ENCODE assay signal across 33 cellular contexts in genomic region chr3:148147896-148148295, GRCh38.
A peak's percentile ranks its signal among the peaks of the same experiment; 100 is the strongest.
DNase-seq lines count a peak whose midpoint lies in the region; ATAC-seq and TF ChIP-seq lines count a peak whose summit lies in the region.
"Had no signal": no experiment of that assay in that cellular context is flagged by ENCODE, and none has a peak within 500 bp of the region (broad histone marks: within the 10 kb centered on the region; RNA-seq: fewer than 3 reads in every experiment).

No MANE protein-coding gene starts in this region.

- peaks cover 14% of the 10 kb centered on the region for H3K4me1 ChIP-seq in osteoblast (ENCODE audit: insufficient read depth, low read length)
- H3K4me1 ChIP-seq in upper lobe of left lung = no peaks in the 10 kb centered on the region
- H3K4me1 ChIP-seq in esophagus squamous epithelium = no peaks in the 10 kb centered on the region
- H3K4me1 ChIP-seq: A549, lower lobe of right lung, parathyroid adenoma, right atrium auricular region had no signal

- CTCF ChIA-PET in Calu3 (lab: Charles Lee) = no interaction called here

- H3K9me3 ChIP-seq in osteoblast (ENCODE audit: low read depth, low read length) = no peaks in the 10 kb centered on the region
- no peaks in the 10 kb centered on the region for H3K9me3 ChIP-seq in upper lobe of left lung
- H3K9me3 ChIP-seq in esophagus squamous epithelium = no peaks in the 10 kb centered on the region
- H3K9me3 ChIP-seq: A549, lower lobe of right lung, right atrium auricular region, thoracic aorta had no signal

- peak overlapping the region; percentile 21 for H3K4me2 ChIP-seq in osteoblast (ENCODE audit: insufficient read depth, low read length)
- H3K4me2 ChIP-seq: A549 had no signal

- H3K79me2 ChIP-seq in osteoblast (ENCODE audit: insufficient read depth, low read length) = no peaks in the 10 kb centered on the region
- H3K79me2 ChIP-seq: parathyroid adenoma had no signal

- H3K27me3 Mint-ChIP-seq in Calu3 (ENCODE audit: unreplicated experiment) = no peaks in the 10 kb centered on the region
- H3K27me3 Mint-ChIP-seq: activated CD4-positive, alpha-beta memory T cell treated with anti-CD3 and anti-CD28 coated beads, Interleukin-2, amount 10 ng/mL, durations not matched to agents 7 days and 5 days; B cell had no signal

- peak overlapping the region; percentile 0 for H3K4me3 Mint-ChIP-seq in Calu3 (ENCODE audit: low read depth, unreplicated experiment)
- H3K4me3 Mint-ChIP-seq: activated CD4-positive, alpha-beta memory T cell treated with anti-CD3 and anti-CD28 coated beads, Interleukin-2, amount 10 ng/mL, durations not matched to agents 7 days and 5 days; activated T-helper 1 cell treated with anti-CD3 and anti-CD28 coated beads, Interleukin-12 subunit alpha, Interleukin-12 subunit beta, Interleukin-2, Interleukin-4 antibody, amounts not matched to agents 30 ng/mL and 10 ng/mL and 1 ng/mL, durations not matched to agents 14 hours and 24 hours and 36 hours; B cell; nephron progenitor cell had no signal

- BruUV-seq in Calu3 (replicated peaks; lab: Mats Ljungman, UMichigan) = no TSS peak

- H4K20me1 ChIP-seq in osteoblast (ENCODE audit: insufficient read depth, low read length) = no peaks in the 10 kb centered on the region

- H3K27ac Mint-ChIP-seq in Calu3 (ENCODE audit: unreplicated experiment) = no peak overlapping the region
- H3K27ac Mint-ChIP-seq: activated CD4-positive, alpha-beta memory T cell treated with anti-CD3 and anti-CD28 coated beads, Interleukin-2, amount 10 ng/mL, durations not matched to agents 7 days and 5 days; activated T-helper 1 cell treated with anti-CD3 and anti-CD28 coated beads, Interleukin-12 subunit alpha, Interleukin-12 subunit beta, Interleukin-2, Interleukin-4 antibody, amounts not matched to agents 30 ng/mL and 10 ng/mL and 1 ng/mL, durations not matched to agents 14 hours and 24 hours and 36 hours; B cell had no signal

- H3K27me3 ChIP-seq in osteoblast (ENCODE audit: insufficient read depth, low read length) = no peaks in the 10 kb centered on the region
- no peaks in the 10 kb centered on the region for H3K27me3 ChIP-seq in upper lobe of left lung
- H3K27me3 ChIP-seq in esophagus squamous epithelium = no peaks in the 10 kb centered on the region
- H3K27me3 ChIP-seq: right atrium auricular region had no signal

- TF ChIP-seq CTCF in Calu3 (IDR thresholded peaks at IDR 0.05; ENCODE audit: unreplicated experiment) (no peak), fibroblast of pulmonary artery (IDR thresholded peaks at IDR 0.05; ENCODE audit: low read length, missing control alignments) (no peak), osteoblast (IDR thresholded peaks at IDR 0.05; ENCODE audit: extremely low read depth, low read depth, low read length) (no peak), upper lobe of left lung (IDR thresholded peaks at IDR 0.05) (no peak), esophagus squamous epithelium (IDR thresholded peaks at IDR 0.05) (no peak)

- H3K4me3 ChIP-seq in fibroblast of pulmonary artery (replicated peaks; ENCODE audit: low read depth, low read length) (no peak overlapping the region), osteoblast (ENCODE audit: insufficient read depth, low read length) (no peak overlapping the region), upper lobe of left lung (no peak overlapping the region), esophagus squamous epithelium (no peak overlapping the region)
- H3K4me3 ChIP-seq: A549, GM12878, lower lobe of right lung, right atrium auricular region, thoracic aorta had no signal

- H3K4me1 Mint-ChIP-seq in Calu3 (ENCODE audit: low read depth, unreplicated experiment) = peaks cover 22% of the 10 kb centered on the region
- H3K4me1 Mint-ChIP-seq: activated CD4-positive, alpha-beta memory T cell treated with anti-CD3 and anti-CD28 coated beads, Interleukin-2, amount 10 ng/mL, durations not matched to agents 7 days and 5 days; B cell; nephron progenitor cell had no signal

- H3K27ac ChIP-seq in osteoblast (ENCODE audit: low read depth, low read length) (no peak overlapping the region), upper lobe of left lung (no peak overlapping the region), esophagus squamous epithelium (no peak overlapping the region)
- H3K27ac ChIP-seq: A549, lower lobe of right lung, parathyroid adenoma, right atrium auricular region, thoracic aorta had no signal

- ATAC-seq in HG02678 (IDR thresholded peaks at IDR 0.05; ENCODE audit: unreplicated experiment) = no peak
- no peak for ATAC-seq in GM21786 (IDR thresholded peaks at IDR 0.05; ENCODE audit: unreplicated experiment)
- no peak for ATAC-seq in upper lobe of left lung (ENCODE audit: low FRiP score in 2 of 2)
- ATAC-seq: A549; GM12878; stimulated activated naive CD8-positive, alpha-beta T cell treated with anti-CD3 and anti-CD28 coated beads, Interleukin-15, Interleukin-2, amounts not matched to agents 100 U/mL and 50 U/mL, for 24 hours had no signal

- DNase-seq in Calu3 = no peak
- DNase-seq in amniotic epithelial cell (ENCODE audit: low read depth) = peak; percentile 17
- peak; percentile 16 for DNase-seq in fibroblast of pulmonary artery (ENCODE audit: low read depth)
- no peak for DNase-seq in osteoblast (ENCODE audit: insufficient read length, low spot score, missing footprints)
- no peak for DNase-seq in upper lobe of left lung
- no peak for DNase-seq in esophagus squamous epithelium (lab: John Stamatoyannopoulos, UW)
- DNase-seq: activated CD4-positive, alpha-beta memory T cell treated with anti-CD3 and anti-CD28 coated beads, Interleukin-2, amount 10 ng/mL, durations not matched to agents 7 days and 5 days; activated CD4-positive, CD25-positive, alpha-beta regulatory T cell treated with anti-CD3 and anti-CD28 coated beads, Interleukin-2, amount 50 U/mL, for 72 hours; activated CD8-positive, alpha-beta memory T cell treated with anti-CD3 and anti-CD28 coated beads, Interleukin-2, amount 50 U/mL, for 48 hours; activated naive CD4-positive, alpha-beta T cell treated with Interleukin-2 at 50 U/mL for 16 hours; cerebellar nuclear complex; DMS153; HCEC 1CT; head of caudate nucleus; Karpas-422; lower lobe of right lung; NCI-H1417 treated with DMSO at 0.1 percent for 48 hours; NCI-H2029 treated with DMSO at 0.1 percent for 48 hours; NCI-H524 treated with DMSO at 0.1 percent for 48 hours; nephron progenitor cell; Right ventricle myocardium superior; stimulated activated CD4-positive, alpha-beta T cell treated with anti-CD3 and anti-CD28 coated beads, Interleukin-1b, Interleukin-23, amount 100 ng/mL, for 48 hours; stimulated activated naive CD8-positive, alpha-beta T cell treated with anti-CD3 and anti-CD28 coated beads, Interleukin-15, Interleukin-2, amounts not matched to agents 100 U/mL and 50 U/mL, for 24 hours; T-helper 2 cell had no signal

- intact Hi-C loops in Calu3 (cut with micrococcal nuclease; ENCODE audit: unreplicated experiment) = no loop called here
- intact Hi-C loops in esophagus squamous epithelium (cut with DNase I) = no loop called here

- H3K9me3 Mint-ChIP-seq in Calu3 (ENCODE audit: low read depth, unreplicated experiment) = peaks cover 6% of the 10 kb centered on the region
- H3K9me3 Mint-ChIP-seq: activated T-helper 1 cell treated with anti-CD3 and anti-CD28 coated beads, Interleukin-12 subunit alpha, Interleukin-12 subunit beta, Interleukin-2, Interleukin-4 antibody, amounts not matched to agents 30 ng/mL and 10 ng/mL and 1 ng/mL, durations not matched to agents 14 hours and 24 hours and 36 hours had no signal

- H3K36me3 ChIP-seq in osteoblast (ENCODE audit: insufficient read depth, low read length) (no peaks in the 10 kb centered on the region), upper lobe of left lung (no peaks in the 10 kb centered on the region), esophagus squamous epithelium (no peaks in the 10 kb centered on the region)
- H3K36me3 ChIP-seq: lower lobe of right lung, right atrium auricular region, thoracic aorta had no signal

- WGBS in upper lobe of left lung, 2 donors = 60 to 68% methylated on average over 2 of the region's 2 CpGs
- WGBS in esophagus squamous epithelium, 2 donors = 56 to 68% methylated on average over 2 of the region's 2 CpGs

- peak overlapping the region; percentile 16 for H2AFZ ChIP-seq in osteoblast (ENCODE audit: low read length)
- H2AFZ ChIP-seq: parathyroid adenoma had no signal

- TF ChIP-seq EP300 in upper lobe of left lung (IDR thresholded peaks at IDR 0.05) = no peak

- TF ChIP-seq POLR2A in upper lobe of left lung (IDR thresholded peaks at IDR 0.05) = no peak
- TF ChIP-seq POLR2A in esophagus squamous epithelium (IDR thresholded peaks at IDR 0.05) = no peak

- H3K36me3 Mint-ChIP-seq in Calu3 (ENCODE audit: insufficient read depth, unreplicated experiment) = no peaks in the 10 kb centered on the region

Comparison
In these comparisons a context has a peak if more than half of its experiments do, and no peak if none do; other contexts are left out.
1. DNase-seq: peak in amniotic epithelial cell (single experiment) and fibroblast of pulmonary artery (single experiment); none in Calu3 (single experiment), osteoblast (single experiment), upper lobe of left lung (0 of 2) and esophagus squamous epithelium (single experiment).